ENCODE assay signal across 33 cellular contexts in the genomic region with DNA sequence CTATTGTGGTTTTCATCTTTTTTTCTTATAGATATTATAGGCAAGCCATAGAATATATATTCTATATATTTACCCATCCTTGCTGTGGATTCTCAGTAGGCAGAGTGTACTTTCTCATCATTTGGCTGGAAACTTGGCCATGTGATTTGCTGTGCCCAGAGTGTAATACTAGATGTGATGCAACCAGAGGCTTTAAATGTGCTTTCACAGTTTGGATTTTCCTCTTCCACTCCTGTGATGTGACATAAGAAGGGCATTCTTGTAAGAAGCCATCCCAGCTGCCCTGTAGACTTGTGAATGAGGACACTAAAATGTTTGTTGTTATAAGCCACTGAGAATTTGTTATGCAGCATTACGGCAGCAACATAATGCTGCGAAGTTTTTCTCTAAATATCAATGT. TPM values are rescaled to one million over a fixed set of nuclear protein-coding genes. Genes with fewer than 3 reads are reported as not detected.
"Had no signal": no experiment of that assay in that cellular context is flagged by ENCODE, and none has a peak within 500 bp of the region (broad histone marks: within the 10 kb centered on the region; RNA-seq: fewer than 3 reads in every experiment).

No MANE protein-coding gene starts in this region.

- H3K9me3 ChIP-seq: esophagus muscularis mucosa, lower lobe of right lung, right atrium auricular region, upper lobe of right lung had no signal

- H3K4me2 ChIP-seq: neural progenitor cell had no signal

- H3K4me3 ChIP-seq: esophagus muscularis mucosa, lower lobe of right lung, neural progenitor cell, right atrium auricular region, skin epidermis, upper lobe of right lung had no signal

- ATAC-seq: activated CD4-positive, CD25-positive, alpha-beta regulatory T cell treated with anti-CD3 and anti-CD28 coated beads, Interleukin-2, amount 50 U/mL, for 24 hours; left lobe of liver; lower lobe of right lung; natural killer cell; stimulated activated effector memory CD8-positive, alpha-beta T cell treated with anti-CD3 and anti-CD28 coated beads, Interleukin-12 subunit alpha, Interleukin-12 subunit beta, amount 100 ng/mL, for 72 hours; upper lobe of right lung had no signal

- H3K36me3 ChIP-seq: brain microvascular endothelial cell, esophagus muscularis mucosa, lower lobe of right lung, neural progenitor cell, right atrium auricular region, upper lobe of right lung, WERI-Rb-1 had no signal

- H3K9ac ChIP-seq: neural progenitor cell, parathyroid adenoma had no signal

- H3K4me1 ChIP-seq: esophagus muscularis mucosa, lower lobe of right lung, neural progenitor cell, parathyroid adenoma, right atrium auricular region, upper lobe of right lung had no signal

- H3K79me2 ChIP-seq: parathyroid adenoma had no signal

- H3K27ac ChIP-seq: brain microvascular endothelial cell, esophagus muscularis mucosa, lower lobe of right lung, neural progenitor cell, parathyroid adenoma, right atrium auricular region, skin epidermis, upper lobe of right lung, WERI-Rb-1 had no signal

- H3K27me3 ChIP-seq: brain microvascular endothelial cell, esophagus muscularis mucosa, neural progenitor cell, right atrium auricular region, upper lobe of right lung had no signal

- H2AFZ ChIP-seq: neural progenitor cell, parathyroid adenoma had no signal

- DNase-seq: activated CD4-positive, alpha-beta T cell treated with anti-CD3 and anti-CD28 coated beads for 48 hours; activated CD4-positive, alpha-beta T cell treated with anti-CD3 and anti-CD28 coated beads, Interleukin-2, amount 50 U/mL, for 48 hours; activated CD8-positive, alpha-beta memory T cell treated with anti-CD3 and anti-CD28 coated beads for 24 hours; activated effector memory CD4-positive, alpha-beta T cell treated with Interleukin-2 at 50 U/mL for 16 hours; activated naive CD4-positive, alpha-beta T cell treated with Interleukin-2 at 50 U/mL for 16 hours; activated naive CD8-positive, alpha-beta T cell treated with anti-CD3 and anti-CD28 coated beads for 36 hours; amniotic stem cell; brain microvascular endothelial cell; endodermal cell; head of caudate nucleus; kidney glomerular epithelial cell; lower lobe of right lung; mesenchymal stem cell; natural killer cell; occipital lobe; stimulated activated CD4-positive, alpha-beta T cell treated with anti-CD3 and anti-CD28 coated beads, Interleukin-12 subunit alpha, Interleukin-12 subunit beta, amount 100 ng/mL, for 4 hours; stimulated activated CD4-positive, alpha-beta T cell treated with anti-CD3 and anti-CD28 coated beads, Interleukin-4, amount 100 ng/mL, for 24 hours; SW 1271; T-helper 9 cell; upper lobe of right lung; WERI-Rb-1 had no signal

RNA-seq across cellular contexts. Expression of a gene that starts 10.4 kb away (rescaled TPM):
- total RNA-seq: activated naive CD8-positive, alpha-beta T cell treated with anti-CD3 and anti-CD28 coated beads for 36 hours; astrocyte; chondrocyte; endodermal cell; mononuclear cell; pulmonary artery endothelial cell had no signal
